Comparison of ENCODE assay signal across 10 cellular contexts in the genomic region with DNA sequence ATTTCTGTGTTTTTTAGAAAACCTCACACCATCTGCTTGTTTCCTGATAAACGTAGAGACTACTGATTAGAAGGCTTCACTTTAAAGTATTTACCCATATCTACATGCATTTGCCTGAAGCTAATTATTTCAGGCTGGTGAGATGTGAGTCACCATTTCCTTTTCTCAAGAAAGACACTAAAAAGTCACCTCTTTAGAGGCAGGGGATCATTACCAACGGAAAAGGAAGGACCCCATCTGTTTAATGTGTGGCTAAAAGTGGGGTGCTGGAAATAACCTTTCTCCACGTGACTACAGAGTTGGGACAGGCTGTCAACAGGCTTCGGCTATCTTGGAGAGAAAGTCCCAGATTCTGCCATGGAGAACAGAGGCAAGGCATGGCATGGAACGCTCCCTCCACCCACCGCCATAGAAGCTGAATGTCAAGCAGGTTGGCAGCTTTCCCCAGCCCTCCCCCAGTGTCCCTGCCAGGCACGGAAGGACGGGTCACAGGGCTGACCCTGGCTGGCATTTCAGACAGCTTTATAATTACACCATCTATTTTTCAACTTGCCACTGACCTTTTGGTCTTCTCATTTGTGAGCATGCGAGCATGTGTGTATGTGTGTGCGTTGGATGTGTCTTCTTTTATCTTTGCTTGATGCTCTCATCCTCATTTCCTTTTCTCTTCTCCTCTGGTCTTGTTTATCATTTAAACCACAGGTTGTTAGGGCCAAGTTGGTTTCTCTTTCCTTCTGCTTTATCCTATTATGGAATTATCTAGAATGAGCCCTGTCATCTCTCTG.
A peak's percentile ranks its signal among the peaks of the same experiment; 100 is the strongest.
DNase-seq lines count a peak whose midpoint lies in the region; ATAC-seq, FAIRE-seq and TF ChIP-seq lines count a peak whose summit lies in the region.
"Had no signal": no experiment of that assay in that cellular context is flagged by ENCODE, and none has a peak within 500 bp of the region (broad histone marks: within the 10 kb centered on the region; RNA-seq: fewer than 3 reads in every experiment).

No MANE protein-coding gene starts in this region.

- 0 out of 2 replicates have a peak overlapping the region, but pooled peaks have one; percentile 5 for H3K4me2 ChIP-seq in GM12878 (ENCODE audit: control insufficient read depth, insufficient read depth)

- BruUV-seq in GM12878 (replicated peaks; lab: Mats Ljungman, UMichigan), result TSS peak; percentile 94

- H2AFZ ChIP-seq in GM12878 (ENCODE audit: control insufficient read depth, low read depth, low read length), result peak overlapping the region; percentile 1; the same call in 1 of the 2 replicates

- no peaks in the 10 kb centered on the region for H4K20me1 ChIP-seq in GM12878 (ENCODE audit: control insufficient read depth, insufficient read depth)

- in situ Hi-C loops in GM12878 (cut with MboI), result no loop called here

- H3K36me3 ChIP-seq in GM06990 (ENCODE audit: control insufficient read depth, insufficient read depth, low read length) (no peaks in the 10 kb centered on the region), GM12878 (ENCODE audit: control insufficient read depth in 2 of 2, insufficient read depth in 2 of 2, low read length in 1 of 2) (no peaks in the 10 kb centered on the region), esophagus muscularis mucosa (no peaks in the 10 kb centered on the region)

- TF ChIP-seq EP300 in GM12878 (IDR thresholded peaks at IDR 0.05; ENCODE audit: borderline replicate concordance in 1 of 2, control insufficient read depth in 1 of 2, low read depth in 2 of 2, low read length in 2 of 2), result no peak
- TF ChIP-seq EP300 in esophagus muscularis mucosa (IDR thresholded peaks at IDR 0.05), result no peak

- H3K27me3 ChIP-seq in GM06990 (replicated peaks; ENCODE audit: control insufficient read depth, insufficient read depth, low read length) (no peaks in the 10 kb centered on the region), GM12878 (replicated peaks in 1 of 2; ENCODE audit: control insufficient read depth in 2 of 2, insufficient read depth in 2 of 2, low read length in 1 of 2) (no peaks in the 10 kb centered on the region), esophagus muscularis mucosa (peaks cover 0 to 14% (median 0%) of the 10 kb centered on the region in 4 donors)

- FAIRE-seq in GM12878 (lab: Jason Lieb, UNC), result no peak
- FAIRE-seq: frontal cortex had no signal

- SMC1A ChIA-PET in GM12878 (lab: Charles Lee; ENCODE audit: uncharacterized antibody, unreplicated experiment), result interaction anchor here (0.8 to 2.4 kb wide), 15 partner anchors 9 to 235 kb away, joined by 3 to 9 read pairs (median 3); partner anchors contain the start of gene CPPED1

- H3K79me2 ChIP-seq in GM12878 (ENCODE audit: control insufficient read depth, insufficient read depth, low read length), result no peaks in the 10 kb centered on the region

- TF ChIP-seq POLR2A in GM12878 (IDR thresholded peaks at IDR 0.05; ENCODE audit: low read depth, low read length) (no peak), esophagus muscularis mucosa (IDR thresholded peaks at IDR 0.05; ENCODE audit: low read depth) (no peak)

- H3K9me3 ChIP-seq in GM12878 (replicated peaks; ENCODE audit: control insufficient read depth, insufficient read depth, low read length) (no peaks in the 10 kb centered on the region; the same call in 2 of the 3 replicates), esophagus muscularis mucosa (peaks cover 0 to 9% (median 3%) of the 10 kb centered on the region in 4 donors)

- H3K27ac ChIP-seq in GM12878 (ENCODE audit: control insufficient read depth, insufficient read depth) (0 out of 2 replicates have a peak overlapping the region, but pooled peaks have one; percentile 2), coronary artery (no peak overlapping the region), esophagus muscularis mucosa (replicated peaks in 1 of 4) (no peak overlapping the region)
- H3K27ac ChIP-seq: SK-N-MC had no signal

- RAD21 ChIA-PET in GM12878 (lab: Charles Lee; ENCODE audit: unreplicated experiment), result interaction anchor here (0.5 to 2.1 kb wide), 10 partner anchors 30 to 392 kb away, joined by 3 to 8 read pairs (median 4); no protein-coding TSS in a partner anchor

- WGBS in GM12878 (ENCODE audit: insufficient coverage, insufficient replicate concordance, low lambda C conversion rate, missing lambda C conversion rate), result 1% methylated on average over 10 of the region's 10 CpGs
- WGBS in esophagus muscularis mucosa, result 46% methylated on average over 10 of the region's 10 CpGs

- no peaks in the 10 kb centered on the region for H3K4me1 ChIP-seq in GM12878 (ENCODE audit: control insufficient read depth, insufficient read depth, low read length)
- H3K4me1 ChIP-seq in esophagus muscularis mucosa, result no peaks in the 10 kb centered on the region

- no peak for TF ChIP-seq RAD21 in GM12878 (IDR thresholded peaks at IDR 0.05; ENCODE audit: insufficient read depth, low read depth, low read length)

- POLR2A ChIA-PET in GM12878 (lab: Charles Lee), result interaction anchor here (1.5 kb wide), 1 partner anchor 100 kb away, joined by 4 read pairs; no protein-coding TSS in a partner anchor

- no peak for TF ChIP-seq CTCF in GM06990 (IDR thresholded peaks at IDR 0.05; ENCODE audit: insufficient read depth, low read length, poor library complexity, severe bottlenecking)
- no peak for TF ChIP-seq CTCF in GM12878 (IDR thresholded peaks at IDR 0.05 in 2 of 3, conservative IDR thresholded peaks at IDR 0.05 in 1 of 3; ENCODE audit: control insufficient read depth in 2 of 3, extremely low read depth in 1 of 3, insufficient read depth in 1 of 3, low read depth in 3 of 3, low read length in 3 of 3)
- no peak for TF ChIP-seq CTCF in retinal pigment epithelial cell (conservative IDR thresholded peaks at IDR 0.05; ENCODE audit: low read depth, low read length)
- no peak for TF ChIP-seq CTCF in coronary artery (IDR thresholded peaks at IDR 0.05)
- no peak for TF ChIP-seq CTCF in esophagus muscularis mucosa (IDR thresholded peaks at IDR 0.05)

- H3K9ac ChIP-seq in GM12878 (ENCODE audit: control insufficient read depth, insufficient read depth, low read length), result no peak overlapping the region

- intact Hi-C loops in GM12878 (cut with micrococcal nuclease; ENCODE audit: unreplicated experiment) (loop anchor here (2.0 to 5.0 kb wide), 3 partner anchors 74 to 104 kb away; no protein-coding TSS in a partner anchor), esophagus muscularis mucosa (cut with DNase I) (no loop called here)

- CTCF ChIA-PET in GM12878 (lab: Yijun Ruan, JAX), result interaction anchor here (0.6 to 1.1 kb wide), 4 partner anchors 11 to 111 kb away, joined by 3 to 4 read pairs (median 3); no protein-coding TSS in a partner anchor

- ATAC-seq in GM12878, result peak; percentile 71

- no peak overlapping the region; the same call in 1 of the 2 replicates for H3K4me3 ChIP-seq in GM06990 (replicated peaks; ENCODE audit: low read depth, low read length)
- H3K4me3 ChIP-seq in GM12878, result no peak overlapping the region
- no peak overlapping the region for H3K4me3 ChIP-seq in retinal pigment epithelial cell (ENCODE audit: low read length)
- H3K4me3 ChIP-seq in coronary artery, result no peak overlapping the region
- no peak overlapping the region for H3K4me3 ChIP-seq in esophagus muscularis mucosa
- H3K4me3 ChIP-seq: SK-N-MC had no signal

- DNase-seq in GM06990 (ENCODE audit: extremely low read depth, insufficient read length), result peak; percentile 77
- DNase-seq in OCI-M1 (lab: John Stamatoyannopoulos, UW), result peak; percentile 78
- peak; percentile 70 for DNase-seq in GM12878 (ENCODE audit: low read depth, low spot score)
- DNase-seq in retinal pigment epithelial cell (ENCODE audit: low read depth), result peak; percentile 48
- no peak for DNase-seq in coronary artery (ENCODE audit: low spot score)
- DNase-seq in NCI-H1436 treated with DMSO at 0.1 percent for 48 hours (lab: John Stamatoyannopoulos, UW), result no peak
- DNase-seq in esophagus muscularis mucosa (ENCODE audit: extremely low spot score), result no peak
- DNase-seq in NK-92 (lab: John Stamatoyannopoulos, UW; ENCODE audit: unreplicated experiment), result no peak

TF ChIP-seq in GM12878, 131 proteins besides CTCF, POLR2A, EP300 and RAD21 (continues in another document):
- peak; percentile 82 for TF ChIP-seq NFIC (IDR thresholded peaks at IDR 0.05; ENCODE audit: low read depth, low read length)
- peak; percentile 95 for TF ChIP-seq NR2F1 (conservative IDR thresholded peaks at IDR 0.05)
- TF ChIP-seq SRF (IDR thresholded peaks at IDR 0.05; ENCODE audit: low read depth in 2 of 2, low read length in 2 of 2), result peak in 1 of 2 experiments; percentile 50; a peak in 1 of 4 replicates
- no peak for TF ChIP-seq SP1 (IDR thresholded peaks at IDR 0.05; ENCODE audit: low read depth, low read length)
- TF ChIP-seq TCF7 (IDR thresholded peaks at IDR 0.05; ENCODE audit: borderline replicate concordance), result peak; percentile 57; the same call in 1 of the 2 replicates
- TF ChIP-seq WRNIP1 (IDR thresholded peaks at IDR 0.05; ENCODE audit: borderline replicate concordance, low read depth, low read length), result no peak
- TF ChIP-seq JUNB (IDR thresholded peaks at IDR 0.05), result peak; percentile 39
- TF ChIP-seq CEBPB (IDR thresholded peaks at IDR 0.05; ENCODE audit: borderline replicate concordance in 1 of 2, low read depth in 2 of 2, low read length in 2 of 2), result no peak
- TF ChIP-seq BACH1 (IDR thresholded peaks at IDR 0.05; ENCODE audit: borderline replicate concordance), result 0 out of 2 replicates have a peak, but pooled peaks have one; percentile 19
- TF ChIP-seq FOXM1 (IDR thresholded peaks at IDR 0.05; ENCODE audit: low read depth, low read length), result peak; percentile 66; the same call in 1 of the 2 replicates
- TF ChIP-seq, protein P1, sequence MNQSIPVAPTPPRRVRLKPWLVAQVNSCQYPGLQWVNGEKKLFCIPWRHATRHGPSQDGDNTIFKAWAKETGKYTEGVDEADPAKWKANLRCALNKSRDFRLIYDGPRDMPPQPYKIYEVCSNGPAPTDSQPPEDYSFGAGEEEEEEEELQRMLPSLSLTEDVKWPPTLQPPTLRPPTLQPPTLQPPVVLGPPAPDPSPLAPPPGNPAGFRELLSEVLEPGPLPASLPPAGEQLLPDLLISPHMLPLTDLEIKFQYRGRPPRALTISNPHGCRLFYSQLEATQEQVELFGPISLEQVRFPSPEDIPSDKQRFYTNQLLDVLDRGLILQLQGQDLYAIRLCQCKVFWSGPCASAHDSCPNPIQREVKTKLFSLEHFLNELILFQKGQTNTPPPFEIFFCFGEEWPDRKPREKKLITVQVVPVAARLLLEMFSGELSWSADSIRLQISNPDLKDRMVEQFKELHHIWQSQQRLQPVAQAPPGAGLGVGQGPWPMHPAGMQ (IDR thresholded peaks at IDR 0.05; ENCODE audit: borderline replicate concordance), result no peak
- TF ChIP-seq, protein P2, sequence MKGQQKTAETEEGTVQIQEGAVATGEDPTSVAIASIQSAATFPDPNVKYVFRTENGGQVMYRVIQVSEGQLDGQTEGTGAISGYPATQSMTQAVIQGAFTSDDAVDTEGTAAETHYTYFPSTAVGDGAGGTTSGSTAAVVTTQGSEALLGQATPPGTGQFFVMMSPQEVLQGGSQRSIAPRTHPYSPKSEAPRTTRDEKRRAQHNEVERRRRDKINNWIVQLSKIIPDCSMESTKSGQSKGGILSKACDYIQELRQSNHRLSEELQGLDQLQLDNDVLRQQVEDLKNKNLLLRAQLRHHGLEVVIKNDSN (IDR thresholded peaks at IDR 0.05; ENCODE audit: borderline replicate concordance, extremely low read length, insufficient read depth, low read depth, low read length), result peak; percentile 35

Comparison
In these comparisons a context has a peak if more than half of its experiments do, and no peak if none do; other contexts are left out.
1. DNase-seq: peak in GM06990 (single experiment), OCI-M1 (single experiment), GM12878 (single experiment) and retinal pigment epithelial cell (single experiment); none in coronary artery (single experiment), NCI-H1436 treated with DMSO at 0.1 percent for 48 hours (single experiment), esophagus muscularis mucosa (single experiment) and NK-92 (single experiment).